11 cellular contexts compared by ENCODE assay signal in genomic region chr17:42281571-42282096, GRCh38. TPM values are rescaled to one million over a fixed set of nuclear protein-coding genes. Genes with fewer than 3 reads are reported as not detected.
DNase-seq lines count a peak whose midpoint lies in the region; ATAC-seq and TF ChIP-seq lines count a peak whose summit lies in the region.
"Had no signal": no experiment of that assay in that cellular context is flagged by ENCODE, and none has a peak within 500 bp of the region (broad histone marks: within the 10 kb centered on the region; RNA-seq: fewer than 3 reads in every experiment).

No MANE protein-coding gene starts in this region.

- peak; percentile 12 for DNase-seq in SK-N-SH
- peak; percentile 90 for DNase-seq in NCI-H146 treated with DMSO at 0.1 percent for 48 hours (lab: John Stamatoyannopoulos, UW; ENCODE audit: unreplicated experiment)
- peak; percentile 72 for DNase-seq in SHP77 treated with DMSO at 0.1 percent for 48 hours (lab: John Stamatoyannopoulos, UW)
- peak; percentile 62 for DNase-seq in sigmoid colon
- no peak for DNase-seq in UCSD-AML1 (lab: John Stamatoyannopoulos, UW; ENCODE audit: unreplicated experiment)
- no peak for DNase-seq in NCI-H446 treated with DMSO at 0.1 percent for 48 hours (lab: John Stamatoyannopoulos, UW)
- DNase-seq: NCI-H1930, SIG-M5 had no signal

- no peak overlapping the region for H3K27ac ChIP-seq in SK-N-SH (ENCODE audit: low read depth in 2 of 2, low read length in 1 of 2)
- H3K27ac ChIP-seq in sigmoid colon: no peak overlapping the region
- H3K27ac ChIP-seq: 22Rv1 had no signal

- no peaks in the 10 kb centered on the region for H3K27me3 ChIP-seq in SK-N-SH (ENCODE audit: insufficient read depth)
- no peaks in the 10 kb centered on the region for H3K27me3 ChIP-seq in sigmoid colon

- H3K9ac ChIP-seq in SK-N-SH: no peak overlapping the region

- no peaks in the 10 kb centered on the region for H3K36me3 ChIP-seq in SK-N-SH (replicated peaks in 1 of 2; ENCODE audit: control insufficient read depth in 1 of 2, insufficient read depth in 2 of 2, low read length in 1 of 2)
- H3K36me3 ChIP-seq in sigmoid colon: no peaks in the 10 kb centered on the region

- H4K20me1 ChIP-seq in SK-N-SH (ENCODE audit: insufficient read depth): no peaks in the 10 kb centered on the region

- TF ChIP-seq EP300 in SK-N-SH (IDR thresholded peaks at IDR 0.05; ENCODE audit: borderline replicate concordance in 1 of 2, low read depth in 1 of 2, low read length in 1 of 2): no peak
- TF ChIP-seq EP300 in sigmoid colon (IDR thresholded peaks at IDR 0.05): no peak

- intact Hi-C loops in sigmoid colon (cut with DNase I): no loop called here

- POLR2A ChIA-PET in SK-N-SH (lab: Yijun Ruan, JAX): no interaction called here

- WGBS in SK-N-SH (ENCODE audit: low lambda C conversion rate): 89% methylated on average over 7 of the region's 7 CpGs
- WGBS in sigmoid colon, 2 donors: 29 to 75% methylated on average over 7 of the region's 7 CpGs

- TF ChIP-seq RAD21 in SK-N-SH (IDR thresholded peaks at IDR 0.05; ENCODE audit: low read length): no peak

- CTCF ChIA-PET in SK-N-SH (lab: Yijun Ruan, JAX): interaction anchor here (0.5 to 1.8 kb wide), 3 partner anchors 16 to 103 kb away, joined by 3 to 6 read pairs (median 3); no protein-coding TSS in a partner anchor

- peaks cover 2% of the 10 kb centered on the region for H3F3A ChIP-seq in SK-N-SH (replicated peaks; ENCODE audit: insufficient read depth)

- TF ChIP-seq POLR2A in sigmoid colon (IDR thresholded peaks at IDR 0.05): no peak

- no peak overlapping the region for H2AFZ ChIP-seq in SK-N-SH (ENCODE audit: low read depth)

- H3K4me3 ChIP-seq in SK-N-SH (ENCODE audit: low read depth in 2 of 2, low read length in 1 of 2) (no peak overlapping the region), sigmoid colon (no peak overlapping the region)

- peaks cover 9 to 20% of the 10 kb centered on the region in 2 experiments; a peak in 2 of 4 replicates for H3K4me1 ChIP-seq in SK-N-SH (ENCODE audit: control insufficient read depth in 1 of 2, insufficient read depth in 2 of 2, low read depth in 1 of 2, low read length in 1 of 2)
- H3K4me1 ChIP-seq in sigmoid colon: peaks cover 0 to 14% (median 13%) of the 10 kb centered on the region in 4 donors

- no peaks in the 10 kb centered on the region for H3K79me2 ChIP-seq in SK-N-SH (ENCODE audit: insufficient read depth)

- H3K9me3 ChIP-seq in SK-N-SH: no peaks in the 10 kb centered on the region
- H3K9me3 ChIP-seq in sigmoid colon: no peaks in the 10 kb centered on the region

- no peak for ATAC-seq in SK-N-SH treated with all-trans-retinoic acid at 6 μM for 48 hours
- ATAC-seq in HG02973 (IDR thresholded peaks at IDR 0.05; ENCODE audit: unreplicated experiment): no peak

- no peaks in the 10 kb centered on the region for H3K9me2 ChIP-seq in SK-N-SH

- no peak overlapping the region for H3K4me2 ChIP-seq in SK-N-SH

- TF ChIP-seq CTCF in SK-N-SH (IDR thresholded peaks at IDR 0.05) (no peak), sigmoid colon (IDR thresholded peaks at IDR 0.05) (no peak)

TF ChIP-seq in SK-N-SH, 30 proteins besides CTCF, POLR2A, EP300 and RAD21:
- TF ChIP-seq MXI1 (IDR thresholded peaks at IDR 0.05; ENCODE audit: low read depth, low read length) (no peak), RFX5 (IDR thresholded peaks at IDR 0.05; ENCODE audit: low read length) (no peak), GATA2 (CRISPR knock-in tag; IDR thresholded peaks at IDR 0.05) (no peak), POLR2AphosphoS5 (IDR thresholded peaks at IDR 0.05; ENCODE audit: low read depth, low read length) (no peak), SMC3 (IDR thresholded peaks at IDR 0.05; ENCODE audit: low read depth, low read length) (no peak), MEF2A (IDR thresholded peaks at IDR 0.05; ENCODE audit: borderline replicate concordance, low read depth) (no peak), RCOR1 (IDR thresholded peaks at IDR 0.05; ENCODE audit: low read length) (no peak), TEAD4 (IDR thresholded peaks at IDR 0.05; ENCODE audit: borderline replicate concordance, insufficient read depth) (no peak), USF2 (IDR thresholded peaks at IDR 0.05; ENCODE audit: borderline replicate concordance, low read depth, low read length) (no peak), EZH2phosphoT487 (IDR thresholded peaks at IDR 0.05; ENCODE audit: borderline replicate concordance, low read depth) (no peak)
TF ChIP-seq in SK-N-SH: peak in this region for 0.

TF ChIP-seq in SK-N-SH treated with all-trans-retinoic acid at 6 μM for 48 hours, 23 proteins besides CTCF, POLR2A, EP300 and RAD21 (continues in another document):
- TF ChIP-seq TCF4 (CRISPR knock-in tag; IDR thresholded peaks at IDR 0.05; ENCODE audit: borderline replicate concordance) (no peak), TOX (CRISPR knock-in tag; IDR thresholded peaks at IDR 0.05; ENCODE audit: borderline replicate concordance) (no peak), ZFP3 (CRISPR knock-in tag; IDR thresholded peaks at IDR 0.05) (no peak), CSRNP3 (CRISPR knock-in tag; IDR thresholded peaks at IDR 0.05) (no peak), CSDC2 (CRISPR knock-in tag; IDR thresholded peaks at IDR 0.05) (no peak), TSHZ2 (CRISPR knock-in tag; IDR thresholded peaks at IDR 0.05) (no peak), ARNTL (CRISPR knock-in tag; IDR thresholded peaks at IDR 0.05; ENCODE audit: borderline replicate concordance, low read depth) (no peak), GLIS3 (CRISPR knock-in tag; IDR thresholded peaks at IDR 0.05) (no peak), SNAI2 (CRISPR knock-in tag; IDR thresholded peaks at IDR 0.05) (no peak), ZNF565 (CRISPR knock-in tag; conservative IDR thresholded peaks at IDR 0.05; ENCODE audit: low read depth) (no peak), ZC3H10 (CRISPR knock-in tag; IDR thresholded peaks at IDR 0.05) (no peak), PPARA (CRISPR knock-in tag; IDR thresholded peaks at IDR 0.05; ENCODE audit: borderline replicate concordance) (no peak), BACH2 (CRISPR knock-in tag; IDR thresholded peaks at IDR 0.05; ENCODE audit: borderline replicate concordance) (no peak), PATZ1 (CRISPR knock-in tag; IDR thresholded peaks at IDR 0.05; ENCODE audit: borderline replicate concordance) (no peak)

RNA-seq across cellular contexts. Expression of gene STAT5B, which starts 5.4 kb away (rescaled TPM):
- polyA plus RNA-seq in SK-N-SH (2012; rRNA removed) (23.6 and 27.7 TPM in 2 replicates), sigmoid colon (10 to 100 TPM; 11.3 to 37.5 (median 13.2) TPM)
- 12.5 and 15.6 TPM in 2 replicates for polyA plus RNA-seq in SK-N-SH (2012; cell fraction: cytosol; rRNA removed)
- polyA plus RNA-seq in SK-N-SH (2012; cell fraction: nucleus; rRNA removed): 64.3 and 77.5 TPM in 2 replicates
- total RNA-seq in sigmoid colon: 100 to 1,000 TPM in 1 of 4 donors, 10 to 100 TPM in 3; 93.5 to 117 (median 98.4) TPM

RNA-seq across cellular contexts. Expression of gene STAT5A, which starts 6.7 kb away (rescaled TPM):
- polyA plus RNA-seq in SK-N-SH (2012; rRNA removed) (1.4 and 2.3 TPM in 2 replicates), sigmoid colon (10 to 100 TPM in 2 of 3 donors, 1 to 10 TPM in 1; 7.4 to 39.2 (median 13.2) TPM)
- 0.85 and 1.7 TPM in 2 replicates for polyA plus RNA-seq in SK-N-SH (2012; cell fraction: cytosol; rRNA removed)
- polyA plus RNA-seq in SK-N-SH (2012; cell fraction: nucleus; rRNA removed): 5.1 and 5.8 TPM in 2 replicates
- 10 to 100 TPM; 57.2 to 91.0 (median 80.8) TPM for total RNA-seq in sigmoid colon

Comparison
In these comparisons a context has a peak if more than half of its experiments do, and no peak if none do; other contexts are left out.
1. DNase-seq: peak in SK-N-SH (single experiment), NCI-H146 treated with DMSO at 0.1 percent for 48 hours (single experiment), SHP77 treated with DMSO at 0.1 percent for 48 hours (single experiment) and sigmoid colon (single experiment); none in UCSD-AML1 (single experiment) and NCI-H446 treated with DMSO at 0.1 percent for 48 hours (single experiment).